In the genomic region with DNA sequence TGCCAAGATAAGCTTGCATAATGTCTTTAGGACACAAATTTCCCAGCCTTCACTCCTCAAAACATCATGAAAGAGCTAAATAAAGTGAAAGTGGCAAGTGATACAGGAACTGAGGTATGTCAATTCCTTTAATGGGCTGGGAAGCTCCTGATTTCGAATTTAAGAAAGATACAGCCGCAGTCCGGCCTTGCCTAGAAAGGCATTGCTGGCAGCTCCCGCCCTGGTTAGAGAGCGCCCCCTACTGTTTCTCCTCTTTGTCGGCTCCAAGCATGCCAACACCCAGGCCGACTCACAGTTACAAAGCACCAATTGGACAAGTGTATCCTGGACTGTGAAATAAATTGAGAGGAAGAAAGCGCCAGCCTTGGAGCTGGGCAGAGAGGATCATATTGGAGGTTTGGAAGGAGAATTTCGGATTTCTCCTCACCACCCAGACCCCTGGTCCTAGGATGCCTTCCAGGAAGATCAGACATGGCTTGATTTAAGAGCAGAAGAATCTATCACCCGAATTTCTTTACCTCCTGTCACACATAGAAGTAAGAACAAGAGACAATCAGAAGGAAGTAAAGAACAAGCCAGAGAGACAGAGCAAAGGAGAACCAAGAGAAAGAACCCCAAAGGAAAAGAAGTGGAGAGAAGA, we compare ENCODE assay signal across 8 cellular contexts.
DNase-seq lines count a peak whose midpoint lies in the region; ATAC-seq and TF ChIP-seq lines count a peak whose summit lies in the region.

No MANE protein-coding gene starts in this region.

- WGBS in esophagus squamous epithelium, 2 donors = 7 to 9% methylated on average over 7 to 9 of the region's 10 CpGs

- no peaks in the 10 kb centered on the region for H3K27me3 ChIP-seq in esophagus squamous epithelium

- intact Hi-C loops in esophagus squamous epithelium (cut with DNase I) = loop anchor here (10.0 kb wide), 4 partner anchors 181 to 551 kb away; partner anchors contain the start of gene SESN3

- H3K9me3 Mint-ChIP-seq in natural killer cell treated with Interleukin-12 subunit alpha and Interleukin-12 subunit beta and Interleukin-15 and Interleukin-18, amount 100 ng/mL, for 72 hours = no peaks in the 10 kb centered on the region
- no peaks in the 10 kb centered on the region for H3K9me3 Mint-ChIP-seq in stimulated activated memory B cell treated with anti-CD40 and anti-IgM and Interleukin-4, amounts not matched to agents 10 μg/mL and 1 μg/mL and 100 μg/mL, for 72 hours

- ATAC-seq in GM21723 (IDR thresholded peaks at IDR 0.05; ENCODE audit: unreplicated experiment) = peak; percentile 90
- peak; percentile 84 to 85 for ATAC-seq in natural killer cell treated with Interleukin-12 subunit alpha and Interleukin-12 subunit beta and Interleukin-15 and Interleukin-18, amount 100 ng/mL, for 72 hours
- peak; percentile 96 for ATAC-seq in stimulated activated memory B cell treated with anti-CD40 and anti-IgM and Interleukin-4, amounts not matched to agents 10 μg/mL and 1 μg/mL and 100 μg/mL, for 72 hours

- DNase-seq in DMS53 (lab: John Stamatoyannopoulos, UW) (peak; percentile 95), KG1 (lab: John Stamatoyannopoulos, UW) (peak; percentile 75), OCI-M2 (lab: John Stamatoyannopoulos, UW; ENCODE audit: unreplicated experiment) (peak; percentile 27), esophagus squamous epithelium (lab: John Stamatoyannopoulos, UW) (peak; percentile 47)
- peak; percentile 78 for DNase-seq in activated T-cell treated with anti-CD3 and anti-CD28 coated beads, Interleukin-2, amount 50 U/mL, for 1 hour
- DNase-seq in natural killer cell treated with Interleukin-12 subunit alpha and Interleukin-12 subunit beta and Interleukin-15 and Interleukin-18, amount 100 ng/mL, for 72 hours (ENCODE audit: low spot score) = peak; percentile 82

- peaks cover 0 to 9% of the 10 kb centered on the region in 2 donors for H3K4me1 Mint-ChIP-seq in natural killer cell treated with Interleukin-12 subunit alpha and Interleukin-12 subunit beta and Interleukin-15 and Interleukin-18, amount 100 ng/mL, for 72 hours (ENCODE audit: low read depth in 2 of 2)
- H3K4me1 Mint-ChIP-seq in stimulated activated memory B cell treated with anti-CD40 and anti-IgM and Interleukin-4, amounts not matched to agents 10 μg/mL and 1 μg/mL and 100 μg/mL, for 72 hours = peaks cover 26% of the 10 kb centered on the region

- TF ChIP-seq CTCF in esophagus squamous epithelium (IDR thresholded peaks at IDR 0.05) = peak; percentile 92 to 97 (median 95)

- no peaks in the 10 kb centered on the region for H3K36me3 ChIP-seq in esophagus squamous epithelium

- peaks cover 5 to 56% (median 16%) of the 10 kb centered on the region in 3 donors for H3K4me1 ChIP-seq in esophagus squamous epithelium

- no peak overlapping the region for H3K4me3 Mint-ChIP-seq in natural killer cell treated with Interleukin-12 subunit alpha and Interleukin-12 subunit beta and Interleukin-15 and Interleukin-18, amount 100 ng/mL, for 72 hours
- no peak overlapping the region for H3K4me3 Mint-ChIP-seq in stimulated activated memory B cell treated with anti-CD40 and anti-IgM and Interleukin-4, amounts not matched to agents 10 μg/mL and 1 μg/mL and 100 μg/mL, for 72 hours

- peaks cover 0 to 2% of the 10 kb centered on the region in 2 donors for H3K27me3 Mint-ChIP-seq in natural killer cell treated with Interleukin-12 subunit alpha and Interleukin-12 subunit beta and Interleukin-15 and Interleukin-18, amount 100 ng/mL, for 72 hours
- no peaks in the 10 kb centered on the region for H3K27me3 Mint-ChIP-seq in stimulated activated memory B cell treated with anti-CD40 and anti-IgM and Interleukin-4, amounts not matched to agents 10 μg/mL and 1 μg/mL and 100 μg/mL, for 72 hours

- no peak for TF ChIP-seq POLR2A in esophagus squamous epithelium (IDR thresholded peaks at IDR 0.05)

- H3K27ac Mint-ChIP-seq in natural killer cell treated with Interleukin-12 subunit alpha and Interleukin-12 subunit beta and Interleukin-15 and Interleukin-18, amount 100 ng/mL, for 72 hours = no peak overlapping the region
- H3K27ac Mint-ChIP-seq in stimulated activated memory B cell treated with anti-CD40 and anti-IgM and Interleukin-4, amounts not matched to agents 10 μg/mL and 1 μg/mL and 100 μg/mL, for 72 hours = no peak overlapping the region

- no peaks in the 10 kb centered on the region for H3K9me3 ChIP-seq in esophagus squamous epithelium

- H3K36me3 Mint-ChIP-seq in natural killer cell treated with Interleukin-12 subunit alpha and Interleukin-12 subunit beta and Interleukin-15 and Interleukin-18, amount 100 ng/mL, for 72 hours = no peaks in the 10 kb centered on the region
- H3K36me3 Mint-ChIP-seq in stimulated activated memory B cell treated with anti-CD40 and anti-IgM and Interleukin-4, amounts not matched to agents 10 μg/mL and 1 μg/mL and 100 μg/mL, for 72 hours = no peaks in the 10 kb centered on the region

- H3K27ac ChIP-seq in esophagus squamous epithelium = peak overlapping the region in 3 of 4 donors; percentile 57 to 65 (median 64)

- H3K4me3 ChIP-seq in esophagus squamous epithelium = no peak overlapping the region

Comparison
In these comparisons a context has a peak if more than half of its experiments do, and no peak if none do; other contexts are left out.
1. DNase-seq: peak in every context shown above with its lines; median percentile 95 in DMS53; 82 in natural killer cell treated with Interleukin-12 subunit alpha and Interleukin-12 subunit beta and Interleukin-15 and Interleukin-18, amount 100 ng/mL, for 72 hours; 78 in activated T-cell treated with anti-CD3 and anti-CD28 coated beads, Interleukin-2, amount 50 U/mL, for 1 hour; 75 in KG1; 47 in esophagus squamous epithelium; 27 in OCI-M2.